ENCODE assay signal across 8 cellular contexts in the genomic region with DNA sequence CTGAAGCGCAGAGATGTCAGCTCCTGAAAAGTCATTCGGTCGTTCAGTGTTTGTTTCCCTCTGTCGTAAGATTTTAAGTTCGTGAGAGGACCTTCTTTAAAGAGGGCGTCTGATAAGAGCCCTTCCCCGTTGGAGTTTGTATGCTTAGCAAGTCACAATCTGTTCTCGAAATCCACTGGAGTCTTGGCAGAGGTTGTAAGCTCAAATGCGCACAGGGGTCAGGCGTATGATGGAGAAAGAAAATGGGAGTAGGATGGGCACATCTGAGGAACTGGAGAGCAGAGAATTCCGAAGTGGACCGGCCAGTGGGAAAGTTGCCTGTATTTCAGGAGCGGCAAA. TPM values are rescaled to one million over a fixed set of nuclear protein-coding genes. Genes with fewer than 3 reads are reported as not detected.
DNase-seq lines count a peak whose midpoint lies in the region; ATAC-seq and TF ChIP-seq lines count a peak whose summit lies in the region.

No MANE protein-coding gene starts in this region.

- ATAC-seq in GM21381 (IDR thresholded peaks at IDR 0.05; ENCODE audit: unreplicated experiment) (peak; percentile 10), gastrocnemius medialis (peak; percentile 43 to 52)

- H3K27me3 Mint-ChIP-seq in Calu3 (ENCODE audit: unreplicated experiment): no peaks in the 10 kb centered on the region

- H3K79me2 ChIP-seq in KMS-11 (ENCODE audit: insufficient read depth, low read depth): 0 out of 2 replicates have a peak, but pooled peaks cover 10% of the 10 kb centered on the region

- H3K27ac ChIP-seq in KMS-11 (peak overlapping the region; percentile 71), adipose tissue (ENCODE audit: low read depth, low read length) (peak overlapping the region; percentile 11), gastrocnemius medialis (peak overlapping the region; percentile 85 to 97 (median 87))

- TF ChIP-seq POLR2A in gastrocnemius medialis (IDR thresholded peaks at IDR 0.05): no peak

- peak overlapping the region; percentile 72 for H3K27ac Mint-ChIP-seq in Calu3 (ENCODE audit: unreplicated experiment)

- H2AFZ ChIP-seq in KMS-11 (ENCODE audit: low read depth): peak overlapping the region; percentile 82

- H3K4me1 Mint-ChIP-seq in Calu3 (ENCODE audit: low read depth, unreplicated experiment): peaks cover 8% of the 10 kb centered on the region

- TSS peak; percentile 57 for BruUV-seq in Calu3 (replicated peaks; lab: Mats Ljungman, UMichigan)

- intact Hi-C loops in Calu3 (cut with micrococcal nuclease; ENCODE audit: unreplicated experiment) (no loop called here), gastrocnemius medialis (cut with DNase I; ENCODE audit: low total_unique reads) (no loop called here)

- no peaks in the 10 kb centered on the region for H4K20me1 ChIP-seq in KMS-11 (ENCODE audit: insufficient read depth)

- H3K4me3 ChIP-seq in KMS-11 (IDR thresholded peaks at IDR 0.05; ENCODE audit: insufficient read depth, low read depth, low read length): no peak overlapping the region
- H3K4me3 ChIP-seq in gastrocnemius medialis: peak overlapping the region; percentile 71 to 93 (median 79)

- H3K4me1 ChIP-seq in KMS-11 (ENCODE audit: low read depth, poor library complexity, severe bottlenecking) (peaks cover 22% of the 10 kb centered on the region), gastrocnemius medialis (peaks cover 12 to 14% of the 10 kb centered on the region in 2 donors)

- peak overlapping the region; percentile 87 for H3K9ac ChIP-seq in KMS-11

- DNase-seq in Calu3 (no peak), hippocampal formation (lab: John Stamatoyannopoulos, UW) (peak; percentile 36 to 40), gastrocnemius medialis (peak in 1 of 2 donors; percentile 19), NCI-H345 (lab: John Stamatoyannopoulos, UW) (no peak)
- no peak for DNase-seq in stimulated activated CD4-positive, alpha-beta T cell treated with anti-CD3 and anti-CD28 coated beads, Interleukin-2, amount 100 ng/mL, for 48 hours

- peaks cover 28% of the 10 kb centered on the region for H3K36me3 Mint-ChIP-seq in Calu3 (ENCODE audit: insufficient read depth, unreplicated experiment)

- peaks cover 3% of the 10 kb centered on the region for H3K9me3 Mint-ChIP-seq in Calu3 (ENCODE audit: low read depth, unreplicated experiment)

- 2 to 9% (median 8%) methylated on average over 13 of the region's 13 CpGs for WGBS in adipose tissue, 3 donors

- H3K36me3 ChIP-seq in KMS-11 (ENCODE audit: insufficient read depth) (no peaks in the 10 kb centered on the region), gastrocnemius medialis (no peaks in the 10 kb centered on the region)

- in situ Hi-C loops in gastrocnemius medialis (cut with MboI; ENCODE audit: low sequenced_read_pairs in 4 of 4): loop anchor here in 1 of 4 donors (25.0 kb wide), 1 partner anchor 1009 kb away; a partner anchor contains a TSS

- CTCF ChIA-PET in Calu3 (lab: Charles Lee): interaction anchor here (0.6 to 1.7 kb wide), 2 partner anchors 288 to 465 kb away, joined by 3 to 6 read pairs; a partner anchor contains a TSS

- TF ChIP-seq CTCF in Calu3 (IDR thresholded peaks at IDR 0.05; ENCODE audit: unreplicated experiment) (no peak), KMS-11 (conservative IDR thresholded peaks at IDR 0.05; ENCODE audit: low read depth, low read length) (no peak), gastrocnemius medialis (IDR thresholded peaks at IDR 0.05 in 4 of 5, conservative IDR thresholded peaks at IDR 0.05 in 1 of 5) (no peak)

- peak overlapping the region; percentile 91 for H3K4me3 Mint-ChIP-seq in Calu3 (ENCODE audit: low read depth, unreplicated experiment)

- peak overlapping the region; percentile 78 for H3K4me2 ChIP-seq in KMS-11

- H3K9me3 ChIP-seq in gastrocnemius medialis: no peaks in the 10 kb centered on the region

- H3K27me3 ChIP-seq in KMS-11 (ENCODE audit: insufficient read depth, low read depth) (no peaks in the 10 kb centered on the region), gastrocnemius medialis (no peaks in the 10 kb centered on the region)

RNA-seq across cellular contexts. Expression of a gene that starts 0.7 kb away (rescaled TPM):
- total RNA-seq in Calu3 (2022): 246 and 265 TPM in 2 replicates
- 100 to 1,000 TPM; 125 to 292 (median 194) TPM for polyA plus RNA-seq in adipose tissue
- 100 to 1,000 TPM in 1 of 4 donors, 10 to 100 TPM in 3; 60.9 to 200 (median 83.1) TPM for total RNA-seq in gastrocnemius medialis

Comparison
In these comparisons a context has a peak if more than half of its experiments do, and no peak if none do; other contexts are left out.
1. DNase-seq: peak in hippocampal formation (2 of 2); none in Calu3 (single experiment), NCI-H345 (single experiment) and stimulated activated CD4-positive, alpha-beta T cell treated with anti-CD3 and anti-CD28 coated beads, Interleukin-2, amount 100 ng/mL, for 48 hours (0 of 2).
2. H3K27ac ChIP-seq: peak in every context shown above with its lines; median percentile 87 in gastrocnemius medialis; 71 in KMS-11; 11 in adipose tissue.